In genomic region chr14:100330396-100330931, GRCh38 we compare ENCODE assay signal across 1 cellular context.
TF ChIP-seq lines count a peak whose summit lies in the region.

No MANE protein-coding gene starts in this region.

TF ChIP-seq in HepG2, 621 proteins besides CTCF, POLR2A, EP300 and RAD21:
- peak; percentile 15; the same call in 1 of the 2 replicates for TF ChIP-seq ZBTB33 (CRISPR knock-in tag; IDR thresholded peaks at IDR 0.05)
- TF ChIP-seq ARID4A (CRISPR knock-in tag; IDR thresholded peaks at IDR 0.05; ENCODE audit: borderline replicate concordance) = no peak
- TF ChIP-seq MBNL3 (CRISPR knock-in tag; conservative IDR thresholded peaks at IDR 0.05) = no peak
- no peak for TF ChIP-seq ZNF276 (CRISPR knock-in tag; IDR thresholded peaks at IDR 0.05; ENCODE audit: low read depth)
- TF ChIP-seq NBN (conservative IDR thresholded peaks at IDR 0.05) = no peak
- no peak for TF ChIP-seq ZNF784 (CRISPR knock-in tag; IDR thresholded peaks at IDR 0.05; ENCODE audit: borderline replicate concordance)
